ENCODE assay signal across 8 cellular contexts in genomic region chr7:128879939-128880746, GRCh38. TPM values are rescaled to one million over a fixed set of nuclear protein-coding genes. Genes with fewer than 3 reads are reported as not detected.
DNase-seq lines count a peak whose midpoint lies in the region; ATAC-seq, FAIRE-seq and TF ChIP-seq lines count a peak whose summit lies in the region.

No MANE protein-coding gene starts in this region.

- ATAC-seq in esophagus mucosa: peak; percentile 72
- no peak for ATAC-seq in HG02759 (IDR thresholded peaks at IDR 0.05; ENCODE audit: unreplicated experiment)

- DNase-seq in CD1c-positive myeloid dendritic cell (ENCODE audit: extremely low spot score): peak; percentile 59
- peak; percentile 82 for DNase-seq in HT-29 (ENCODE audit: low spot score)
- DNase-seq in RCC 7860 (ENCODE audit: low spot score): peak; percentile 44
- DNase-seq in neural crest cell (ENCODE audit: low read depth, low spot score): peak; percentile 75
- DNase-seq in activated CD4-positive, alpha-beta T cell treated with anti-CD3 and anti-CD28 coated beads for 4 hours: no peak
- no peak for DNase-seq in MV-4-11 (lab: John Stamatoyannopoulos, UW)

- H3K36me3 Mint-ChIP-seq in neural crest cell (ENCODE audit: low read depth): no peaks in the 10 kb centered on the region

- peak; percentile 80 for TF ChIP-seq CTCF in neural crest cell (conservative IDR thresholded peaks at IDR 0.05)

- no peak for FAIRE-seq in RCC 7860 (lab: Jason Lieb, UNC)

- H3K9me3 Mint-ChIP-seq in neural crest cell: no peaks in the 10 kb centered on the region

- H3K27me3 Mint-ChIP-seq in neural crest cell (ENCODE audit: low read depth): no peaks in the 10 kb centered on the region

- H3K4me3 Mint-ChIP-seq in neural crest cell: no peak overlapping the region

- H3K4me1 Mint-ChIP-seq in neural crest cell: peaks cover 4% of the 10 kb centered on the region

- H3K27ac Mint-ChIP-seq in neural crest cell (ENCODE audit: unreplicated experiment): no peak overlapping the region

RNA-seq across cellular contexts. Expression of gene ATP6V1F, which starts 17.5 kb away (rescaled TPM):
- 94.9 and 128 TPM in 2 replicates for total RNA-seq in HT-29 (2014; rRNA removed; shearing (Covaris generic))
- total RNA-seq in esophagus mucosa (193 TPM), neural crest cell (144 and 149 TPM in 2 replicates)

RNA-seq across cellular contexts. Expression of gene KCP, which starts 30.4 kb away (rescaled TPM):
- 1.0 and 1.2 TPM in 2 replicates for total RNA-seq in HT-29 (2014; rRNA removed; shearing (Covaris generic))
- total RNA-seq in esophagus mucosa (1.8 TPM), neural crest cell (2.7 and 2.9 TPM in 2 replicates)

RNA-seq across cellular contexts. Expression of gene FLNC, which starts 49.9 kb away (rescaled TPM):
- total RNA-seq in HT-29 (2014; rRNA removed; shearing (Covaris generic)): 0.03 and 0.05 TPM in 2 replicates
- total RNA-seq in esophagus mucosa: 2.0 TPM
- total RNA-seq in neural crest cell: 5.3 and 5.6 TPM in 2 replicates

RNA-seq across cellular contexts. Expression of gene IRF5, which starts 57.6 kb away (rescaled TPM):
- total RNA-seq in HT-29 (2014; rRNA removed; shearing (Covaris generic)): 17.9 and 19.1 TPM in 2 replicates
- 15.7 TPM for total RNA-seq in esophagus mucosa
- not detected in 2 replicates for total RNA-seq in neural crest cell

Comparison
In these comparisons a context has a peak if more than half of its experiments do, and no peak if none do; other contexts are left out.
1. DNase-seq: peak in CD1c-positive myeloid dendritic cell (single experiment), HT-29 (single experiment), RCC 7860 (single experiment) and neural crest cell (single experiment); none in activated CD4-positive, alpha-beta T cell treated with anti-CD3 and anti-CD28 coated beads for 4 hours (0 of 2) and MV-4-11 (single experiment).